In genomic region chr5:163887854-163888253, GRCh38 we compare ENCODE assay signal across 22 cellular contexts.
"Had no signal": no experiment of that assay in that cellular context is flagged by ENCODE, and none has a peak within 500 bp of the region (broad histone marks: within the 10 kb centered on the region; RNA-seq: fewer than 3 reads in every experiment).

No MANE protein-coding gene starts in this region.

- ATAC-seq: effector memory CD8-positive, alpha-beta T cell; esophagus mucosa; foreskin keratinocyte; gastrocnemius medialis; gastroesophageal sphincter; heart left ventricle; heart right ventricle had no signal

- DNase-seq: colonic mucosa; cortex of kidney; dermis blood vessel endothelial cell; dorsolateral prefrontal cortex; effector CD4-positive, alpha-beta T cell; effector CD8-positive, alpha-beta T cell; effector memory CD4-positive, alpha-beta T cell; effector memory CD8-positive, alpha-beta T cell; endodermal cell; erythroblast; esophagus squamous epithelium; foreskin keratinocyte; foreskin melanocyte; gastrocnemius medialis; glutamatergic neuron; head of caudate nucleus; heart left ventricle; heart right ventricle had no signal

- H3K4me1 ChIP-seq: colonic mucosa, esophagus muscularis mucosa, esophagus squamous epithelium, foreskin keratinocyte, gastrocnemius medialis, gastroesophageal sphincter, heart left ventricle, heart right ventricle had no signal

- H3K4me3 ChIP-seq: colonic mucosa, coronary artery, dorsolateral prefrontal cortex, esophagus muscularis mucosa, esophagus squamous epithelium, gastrocnemius medialis, gastroesophageal sphincter, heart left ventricle, heart right ventricle had no signal

- H3K36me3 ChIP-seq: colonic mucosa, esophagus muscularis mucosa, esophagus squamous epithelium, gastrocnemius medialis, gastroesophageal sphincter, heart left ventricle, heart right ventricle had no signal

- H3K9me3 ChIP-seq: colonic mucosa, esophagus muscularis mucosa, esophagus squamous epithelium, gastrocnemius medialis, gastroesophageal sphincter, heart left ventricle, heart right ventricle had no signal
